In the genomic region with DNA sequence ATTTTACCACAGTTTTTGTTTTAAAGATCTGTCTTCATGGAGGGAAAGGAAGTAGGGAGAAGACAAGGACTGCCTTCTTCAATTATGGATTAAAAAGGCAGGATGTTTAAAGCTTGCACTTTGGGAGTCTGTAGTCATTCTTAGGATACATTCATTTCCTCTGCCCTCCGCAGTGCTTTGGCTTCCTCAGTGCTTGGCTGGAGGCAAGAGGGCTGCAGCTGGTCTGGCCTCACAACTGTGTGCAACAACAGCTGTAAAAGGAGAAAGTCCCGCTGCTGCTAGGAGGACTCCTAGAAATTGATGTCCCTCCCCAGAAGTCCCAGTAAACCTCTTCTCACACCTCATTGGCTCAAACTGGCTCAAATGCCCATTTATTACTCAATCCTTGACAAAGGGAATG, we compare ENCODE assay signal across 21 cellular contexts. TPM values are rescaled to one million over a fixed set of nuclear protein-coding genes. Genes with fewer than 3 reads are reported as not detected.
DNase-seq lines count a peak whose midpoint lies in the region; ATAC-seq and TF ChIP-seq lines count a peak whose summit lies in the region.
"Had no signal": no experiment of that assay in that cellular context is flagged by ENCODE, and none has a peak within 500 bp of the region (broad histone marks: within the 10 kb centered on the region; RNA-seq: fewer than 3 reads in every experiment).

No MANE protein-coding gene starts in this region.

- H3K4me1 ChIP-seq in heart left ventricle (no peaks in the 10 kb centered on the region), right atrium auricular region (no peaks in the 10 kb centered on the region), esophagus muscularis mucosa (no peaks in the 10 kb centered on the region), osteoblast (ENCODE audit: insufficient read depth, low read length) (no peaks in the 10 kb centered on the region), uterus (no peaks in the 10 kb centered on the region)

- H3K9me3 ChIP-seq in heart left ventricle = no peaks in the 10 kb centered on the region
- no peaks in the 10 kb centered on the region for H3K9me3 ChIP-seq in right atrium auricular region
- H3K9me3 ChIP-seq in esophagus muscularis mucosa = no peaks in the 10 kb centered on the region
- H3K9me3 ChIP-seq in osteoblast (ENCODE audit: low read depth, low read length) = no peaks in the 10 kb centered on the region
- no peaks in the 10 kb centered on the region for H3K9me3 ChIP-seq in uterus

- H3K27ac ChIP-seq in heart left ventricle (no peak overlapping the region), right atrium auricular region (no peak overlapping the region), esophagus muscularis mucosa (replicated peaks in 1 of 4) (no peak overlapping the region), osteoblast (ENCODE audit: low read depth, low read length) (no peak overlapping the region), uterus (no peak overlapping the region)
- H3K27ac ChIP-seq: 22Rv1, C4-2B had no signal

- H4K20me1 ChIP-seq in osteoblast (ENCODE audit: insufficient read depth, low read length) = no peaks in the 10 kb centered on the region

- H3K4me3 ChIP-seq in heart left ventricle (no peak overlapping the region), right atrium auricular region (no peak overlapping the region), esophagus muscularis mucosa (no peak overlapping the region), osteoblast (ENCODE audit: insufficient read depth, low read length) (no peak overlapping the region), uterus (no peak overlapping the region)

- H3K27me3 ChIP-seq in heart left ventricle (no peaks in the 10 kb centered on the region), right atrium auricular region (no peaks in the 10 kb centered on the region), esophagus muscularis mucosa (no peaks in the 10 kb centered on the region), osteoblast (ENCODE audit: insufficient read depth, low read length) (no peaks in the 10 kb centered on the region), uterus (no peaks in the 10 kb centered on the region)

- ATAC-seq in heart left ventricle = peak; percentile 18 to 60 (median 46)
- ATAC-seq: HepG2 had no signal

- no peak for TF ChIP-seq EP300 in esophagus muscularis mucosa (IDR thresholded peaks at IDR 0.05)

- H3K79me2 ChIP-seq in osteoblast (ENCODE audit: insufficient read depth, low read length) = no peaks in the 10 kb centered on the region

- TF ChIP-seq CTCF in heart left ventricle (IDR thresholded peaks at IDR 0.05) (no peak), right atrium auricular region (IDR thresholded peaks at IDR 0.05) (no peak), esophagus muscularis mucosa (IDR thresholded peaks at IDR 0.05) (no peak), osteoblast (IDR thresholded peaks at IDR 0.05; ENCODE audit: extremely low read depth, low read depth, low read length) (no peak), uterus (IDR thresholded peaks at IDR 0.05) (no peak)

- H2AFZ ChIP-seq in osteoblast (ENCODE audit: low read length) = peak overlapping the region; percentile 4

- no peak for TF ChIP-seq POLR2A in heart left ventricle (IDR thresholded peaks at IDR 0.05)
- TF ChIP-seq POLR2A in esophagus muscularis mucosa (IDR thresholded peaks at IDR 0.05; ENCODE audit: low read depth) = no peak
- no peak for TF ChIP-seq POLR2A in uterus (IDR thresholded peaks at IDR 0.05)

- no peaks in the 10 kb centered on the region for H3K36me3 ChIP-seq in heart left ventricle
- H3K36me3 ChIP-seq in right atrium auricular region = no peaks in the 10 kb centered on the region
- no peaks in the 10 kb centered on the region for H3K36me3 ChIP-seq in esophagus muscularis mucosa
- no peaks in the 10 kb centered on the region for H3K36me3 ChIP-seq in osteoblast (ENCODE audit: insufficient read depth, low read length)
- no peaks in the 10 kb centered on the region for H3K36me3 ChIP-seq in uterus

- 18 to 48% (median 44%) methylated on average over 2 of the region's 2 CpGs for WGBS in heart left ventricle, 4 donors
- 56% methylated on average over 2 of the region's 2 CpGs for WGBS in esophagus muscularis mucosa

- DNase-seq in heart left ventricle (no peak), right atrium auricular region (ENCODE audit: low spot score) (no peak), HT1080 (ENCODE audit: low read depth) (peak; percentile 46), esophagus muscularis mucosa (ENCODE audit: extremely low spot score) (peak; percentile 86), osteoblast (ENCODE audit: insufficient read length, low spot score, missing footprints) (no peak), SIG-M5 treated with dmso at 0.1 percent for 504 hours (lab: John Stamatoyannopoulos, UW; ENCODE audit: unreplicated experiment) (no peak), uterus (no peak)
- DNase-seq in NK-92 treated with Interleukin-12 subunit alpha and Interleukin-12 subunit beta, amount 100 ng/mL, for 24 hours (lab: John Stamatoyannopoulos, UW) = no peak
- DNase-seq: ACHN, GF-D8, H9, HFFc6, KBM-7, MM.1S, NCI-H1048, NCI-H1417 treated with DMSO at 0.1 percent for 48 hours, NCI-H187, SIG-M5 had no signal

- intact Hi-C loops in heart left ventricle (cut with DNase I) (no loop called here), esophagus muscularis mucosa (cut with DNase I) (no loop called here), uterus (cut with DNase I; ENCODE audit: low total_unique reads) (no loop called here)

- no peak overlapping the region for H3K4me2 ChIP-seq in osteoblast (ENCODE audit: insufficient read depth, low read length)

RNA-seq across cellular contexts. Expression of a gene that starts 54.4 kb away (rescaled TPM):
- total RNA-seq in heart left ventricle (100 to 1,000 TPM in 4 of 9 donors, 10 to 100 TPM in 5; 46.8 to 136 (median 95.5) TPM), right atrium auricular region (10 to 100 TPM; 49.5 to 71.9 TPM), esophagus muscularis mucosa (10 to 100 TPM; 19.4 to 28.9 (median 26.3) TPM), osteoblast (23.9 and 24.2 TPM in 2 replicates), uterus (10 to 100 TPM in 3 of 4 donors, 1 to 10 TPM in 1; 8.5 to 22.9 (median 18.1) TPM)
- polyA plus RNA-seq in heart left ventricle = 10 to 100 TPM; 10.4 to 20.2 TPM
- total RNA-seq in HT1080 (2014; rRNA removed; shearing (Covaris generic)) = 26.7 and 30.4 TPM in 2 replicates
- polyA plus RNA-seq in HT1080 (2015; cell fraction: cytosol; rRNA removed) = 15.8 and 21.9 TPM in 2 replicates
- polyA plus RNA-seq in HT1080 (2015; cell fraction: nucleus; rRNA removed) = 23.5 and 24.1 TPM in 2 replicates

Comparison
In these comparisons a context has a peak if more than half of its experiments do, and no peak if none do; other contexts are left out.
1. DNase-seq: peak in HT1080 (single experiment) and esophagus muscularis mucosa (single experiment); none in heart left ventricle (0 of 5), right atrium auricular region (single experiment), osteoblast (single experiment), NK-92 treated with Interleukin-12 subunit alpha and Interleukin-12 subunit beta, amount 100 ng/mL, for 24 hours (single experiment), SIG-M5 treated with dmso at 0.1 percent for 504 hours (single experiment) and uterus (0 of 2).